Comparison of ENCODE assay signal across 8 cellular contexts in genomic region chr3:9986230-9986725, GRCh38. TPM values are rescaled to one million over a fixed set of nuclear protein-coding genes. Genes with fewer than 3 reads are reported as not detected.
DNase-seq lines count a peak whose midpoint lies in the region; ATAC-seq and TF ChIP-seq lines count a peak whose summit lies in the region.

No MANE protein-coding gene starts in this region.

- no peak for DNase-seq in MM.1S
- no peak for DNase-seq in endothelial cell (ENCODE audit: low spot score)
- no peak for DNase-seq in neural crest cell (ENCODE audit: low read depth, low spot score)
- no peak for DNase-seq in NCI-H187 treated with DMSO at 0.1 percent for 48 hours (lab: John Stamatoyannopoulos, UW)
- DNase-seq in OCI-M1 (lab: John Stamatoyannopoulos, UW), result no peak
- DNase-seq in NCI-H1092 (lab: John Stamatoyannopoulos, UW), result no peak

- H3K27ac Mint-ChIP-seq in endothelial cell (ENCODE audit: unreplicated experiment), result peak overlapping the region; percentile 82
- H3K27ac Mint-ChIP-seq in neural crest cell (ENCODE audit: unreplicated experiment), result peak overlapping the region; percentile 98

- H3F3A ChIP-seq in MM.1S (ENCODE audit: insufficient read depth, low read length), result 0 out of 2 replicates have a peak, but pooled peaks cover 2% of the 10 kb centered on the region

- H3K36me3 Mint-ChIP-seq in endothelial cell (ENCODE audit: low read depth, unreplicated experiment) (no peaks in the 10 kb centered on the region), neural crest cell (ENCODE audit: low read depth) (no peaks in the 10 kb centered on the region)

- peak; percentile 20 for ATAC-seq in GM21825 (IDR thresholded peaks at IDR 0.05; ENCODE audit: unreplicated experiment)

- peaks cover 13% of the 10 kb centered on the region for H3K4me1 Mint-ChIP-seq in endothelial cell (ENCODE audit: unreplicated experiment)
- peaks cover 25% of the 10 kb centered on the region for H3K4me1 Mint-ChIP-seq in neural crest cell

- no peaks in the 10 kb centered on the region for H3K27me3 ChIP-seq in MM.1S (replicated peaks; ENCODE audit: insufficient read depth, low read length)

- TF ChIP-seq CTCF in MM.1S (IDR thresholded peaks at IDR 0.05; ENCODE audit: low read length) (no peak), endothelial cell (IDR thresholded peaks at IDR 0.05; ENCODE audit: unreplicated experiment) (no peak), neural crest cell (conservative IDR thresholded peaks at IDR 0.05) (no peak)

- H3K27me3 Mint-ChIP-seq in endothelial cell (ENCODE audit: unreplicated experiment), result peaks cover 3% of the 10 kb centered on the region
- H3K27me3 Mint-ChIP-seq in neural crest cell (ENCODE audit: low read depth), result no peaks in the 10 kb centered on the region

- peak overlapping the region; percentile 68 for H3K4me3 ChIP-seq in GM08714 (ENCODE audit: low read length)
- peak overlapping the region; percentile 79 for H3K4me3 ChIP-seq in MM.1S (ENCODE audit: low read length)

- H3K79me2 ChIP-seq in MM.1S (ENCODE audit: low read length), result peaks cover 67% of the 10 kb centered on the region

- no peaks in the 10 kb centered on the region for H3K9me2 ChIP-seq in MM.1S (replicated peaks; ENCODE audit: insufficient read depth, low read length)

- H3K9me3 Mint-ChIP-seq in endothelial cell (ENCODE audit: unreplicated experiment), result no peaks in the 10 kb centered on the region
- H3K9me3 Mint-ChIP-seq in neural crest cell, result no peaks in the 10 kb centered on the region

- H2AFZ ChIP-seq in MM.1S (ENCODE audit: low read length), result peak overlapping the region; percentile 62

- no peaks in the 10 kb centered on the region for H3K36me3 ChIP-seq in MM.1S (replicated peaks; ENCODE audit: insufficient read depth, low read length)

- no peaks in the 10 kb centered on the region for H4K20me1 ChIP-seq in MM.1S (ENCODE audit: insufficient read depth, low read length)

- H3K4me2 ChIP-seq in MM.1S (ENCODE audit: low read depth, low read length), result peak overlapping the region; percentile 82

- H3K9ac ChIP-seq in MM.1S (ENCODE audit: low read length), result peak overlapping the region; percentile 72

- peak overlapping the region; percentile 60; the same call in 1 of the 2 replicates for H3K27ac ChIP-seq in MM.1S (ENCODE audit: low read length)

- H3K9me3 ChIP-seq in MM.1S (replicated peaks; ENCODE audit: insufficient read depth, low read length), result no peaks in the 10 kb centered on the region

- peaks cover 14% of the 10 kb centered on the region; the same call in 1 of the 2 replicates for H3K4me1 ChIP-seq in MM.1S (ENCODE audit: low read length)

- peak overlapping the region; percentile 96 for H3K4me3 Mint-ChIP-seq in endothelial cell (ENCODE audit: unreplicated experiment)
- H3K4me3 Mint-ChIP-seq in neural crest cell, result peak overlapping the region; percentile 98

RNA-seq across cellular contexts. Expression of gene EMC3, which starts 0.4 kb away (rescaled TPM):
- 45.4 TPM for total RNA-seq in endothelial cell (ENCODE audit: unreplicated experiment)
- 39.8 and 42.6 TPM in 2 replicates for total RNA-seq in neural crest cell

RNA-seq across cellular contexts. Expression of gene PRRT3, which starts 34.1 kb away (rescaled TPM):
- total RNA-seq in endothelial cell (ENCODE audit: unreplicated experiment) (1.9 TPM), neural crest cell (5.7 and 6.4 TPM in 2 replicates)

RNA-seq across cellular contexts. Expression of gene FANCD2, which starts 40.0 kb away (rescaled TPM):
- total RNA-seq in endothelial cell (ENCODE audit: unreplicated experiment), result 14.5 TPM
- total RNA-seq in neural crest cell, result 65.4 and 67.9 TPM in 2 replicates

RNA-seq across cellular contexts. Expression of gene CRELD1, which starts 52.6 kb away (rescaled TPM):
- total RNA-seq in endothelial cell (ENCODE audit: unreplicated experiment) (30.7 TPM), neural crest cell (16.9 and 18.3 TPM in 2 replicates)
